8 cellular contexts compared by ENCODE assay signal in genomic region chr2:215410181-215410931, GRCh38. TPM values are rescaled to one million over a fixed set of nuclear protein-coding genes. Genes with fewer than 3 reads are reported as not detected.
DNase-seq lines count a peak whose midpoint lies in the region; ATAC-seq, FAIRE-seq and TF ChIP-seq lines count a peak whose summit lies in the region.
"Not testable (repeated sequence)": the region's sequence is repeated elsewhere in the genome, so short reads cannot be mapped to it uniquely, and the experiment has no call there.

No MANE protein-coding gene starts in this region.

- H3K4me3 ChIP-seq in ACC112 (ENCODE audit: low read depth, low read length); OCI-LY3 (ENCODE audit: low read length); ascending aorta; endothelial cell of umbilical vein (replicated peaks in 1 of 3; ENCODE audit: insufficient read depth in 1 of 3, low read depth in 1 of 3, low read length in 3 of 3); hepatocyte; thoracic aorta: not testable (repeated sequence)

- intact Hi-C loops in ascending aorta (cut with DNase I), result loop anchor here (2.0 kb wide), 1 partner anchor 24 kb away; no protein-coding TSS in a partner anchor
- intact Hi-C loops in endothelial cell of umbilical vein (cut with micrococcal nuclease), result not testable (repeated sequence)

- not testable (repeated sequence) for DNase-seq in ascending aorta (ENCODE audit: low spot score in 2 of 2); endothelial cell of umbilical vein (ENCODE audit: low read depth, low spot score); hepatocyte (ENCODE audit: low spot score); osteocyte (ENCODE audit: extremely low spot score, unreplicated experiment); thoracic aorta (ENCODE audit: low spot score)

- H3K36me3 Mint-ChIP-seq in osteocyte (ENCODE audit: unreplicated experiment), result peaks cover 83% of the 10 kb centered on the region

- CTCF ChIA-PET in endothelial cell of umbilical vein (lab: Charles Lee), result interaction anchor here (0.7 to 3.1 kb wide), 12 partner anchors 10 to 521 kb away, joined by 3 to 30 read pairs (median 4); no protein-coding TSS in a partner anchor

- dilution Hi-C loops in endothelial cell of umbilical vein (cut with MboI; ENCODE audit: extremely low pct_ligation_motif_present, low sequenced_read_pairs), result not testable (repeated sequence)

- not testable (repeated sequence) for H3K9ac ChIP-seq in OCI-LY3 (ENCODE audit: low read length); endothelial cell of umbilical vein (replicated peaks; ENCODE audit: extremely low read depth, insufficient read depth, low read length)

- not testable (repeated sequence) for FAIRE-seq in endothelial cell of umbilical vein (lab: Jason Lieb, UNC)

- not testable (repeated sequence) for H3K9me2 ChIP-seq in hepatocyte (replicated peaks; ENCODE audit: insufficient read depth)

- not testable (repeated sequence) for BruUV-seq in endothelial cell of umbilical vein (replicated peaks; lab: Mats Ljungman, UMichigan)

- WGBS in hepatocyte (ENCODE audit: low lambda C conversion rate, missing lambda C conversion rate), result 93% methylated on average over 13 of the region's 13 CpGs

- H3K4me2 ChIP-seq in OCI-LY3 (ENCODE audit: low read length), result peak overlapping the region; percentile 15; the same call in 1 of the 2 replicates
- H3K4me2 ChIP-seq in endothelial cell of umbilical vein (ENCODE audit: insufficient read depth, low read length), result peak overlapping the region; percentile 25
- not testable (repeated sequence) for H3K4me2 ChIP-seq in hepatocyte

- peaks cover 90% of the 10 kb centered on the region for H3K4me1 Mint-ChIP-seq in osteocyte (ENCODE audit: unreplicated experiment)

- POLR2A ChIA-PET in endothelial cell of umbilical vein (lab: Charles Lee), result interaction anchor here (0.6 to 1.2 kb wide), 3 partner anchors 11 to 254 kb away, joined by 3 to 4 read pairs (median 3); no protein-coding TSS in a partner anchor

- ATAC-seq in SK-N-SH treated with all-trans-retinoic acid at 6 μM for 48 hours; thoracic aorta (ENCODE audit: insufficient number of reproducible peaks, low FRiP score, low read depth): not testable (repeated sequence)

- H3K27ac ChIP-seq in ACC112 (ENCODE audit: low read depth, low read length) (peak overlapping the region; percentile 85), ascending aorta (peak overlapping the region; percentile 55 to 64), endothelial cell of umbilical vein (ENCODE audit: insufficient read depth, low read depth, low read length) (peak overlapping the region; percentile 50), hepatocyte (peak overlapping the region; percentile 50), thoracic aorta (peak overlapping the region; percentile 51 to 62)
- not testable (repeated sequence) for H3K27ac ChIP-seq in OCI-LY3 (ENCODE audit: low read length)

- H3K9me1 ChIP-seq in endothelial cell of umbilical vein (replicated peaks; ENCODE audit: control insufficient read depth, extremely low read depth, insufficient read depth, low read length), result not testable (repeated sequence)

- H3K79me2 ChIP-seq in ACC112 (ENCODE audit: control insufficient read depth, insufficient read depth, low read length, unreplicated experiment) (peaks cover 46% of the 10 kb centered on the region), endothelial cell of umbilical vein (ENCODE audit: control insufficient read depth, insufficient read depth, low read length) (peaks cover 13% of the 10 kb centered on the region)
- not testable (repeated sequence) for H3K79me2 ChIP-seq in OCI-LY3 (ENCODE audit: low read length); hepatocyte

- H3K9me3 Mint-ChIP-seq in osteocyte (ENCODE audit: unreplicated experiment), result not testable (repeated sequence)

- H3K4me1 ChIP-seq in ACC112 (ENCODE audit: control insufficient read depth, insufficient read depth, low read length, unreplicated experiment) (peaks cover 71% of the 10 kb centered on the region), OCI-LY3 (ENCODE audit: low read length) (peaks cover 25% of the 10 kb centered on the region), endothelial cell of umbilical vein (ENCODE audit: control insufficient read depth, extremely low read depth, insufficient read depth, low read length) (peaks cover 34% of the 10 kb centered on the region), hepatocyte (ENCODE audit: insufficient read depth) (peaks cover 10% of the 10 kb centered on the region), thoracic aorta (ENCODE audit: control insufficient read depth in 1 of 2, low read depth in 2 of 2) (peaks cover 4 to 50% of the 10 kb centered on the region in 2 donors)
- not testable (repeated sequence) for H3K4me1 ChIP-seq in ascending aorta

- not testable (repeated sequence) for H4K20me1 ChIP-seq in OCI-LY3 (ENCODE audit: insufficient read depth, low read length); endothelial cell of umbilical vein (replicated peaks; ENCODE audit: control insufficient read depth, extremely low read depth, insufficient read depth, low read length); hepatocyte (ENCODE audit: insufficient read depth, poor library complexity, severe bottlenecking)

- not testable (repeated sequence) for TF ChIP-seq POLR2A in endothelial cell of umbilical vein (IDR thresholded peaks at IDR 0.05; ENCODE audit: low read depth, low read length)

- TF ChIP-seq CTCF in OCI-LY3 (IDR thresholded peaks at IDR 0.05; ENCODE audit: low read depth, low read length); ascending aorta (IDR thresholded peaks at IDR 0.05); endothelial cell of umbilical vein (IDR thresholded peaks at IDR 0.05; ENCODE audit: extremely low read depth in 1 of 2, insufficient read depth in 1 of 2, low read depth in 1 of 2, low read length in 2 of 2); hepatocyte (IDR thresholded peaks at IDR 0.05; ENCODE audit: poor library complexity); osteocyte (IDR thresholded peaks at IDR 0.05); thoracic aorta (IDR thresholded peaks at IDR 0.05): not testable (repeated sequence)

- H3K36me3 ChIP-seq in ACC112 (ENCODE audit: insufficient read depth, low read length), result peaks cover 76% of the 10 kb centered on the region
- not testable (repeated sequence) for H3K36me3 ChIP-seq in OCI-LY3 (replicated peaks; ENCODE audit: low read depth, low read length); hepatocyte (replicated peaks; ENCODE audit: insufficient read depth, low read depth)
- peaks cover 69 to 91% of the 10 kb centered on the region in 2 donors for H3K36me3 ChIP-seq in ascending aorta
- peaks cover 47 to 69% of the 10 kb centered on the region in 2 experiments for H3K36me3 ChIP-seq in endothelial cell of umbilical vein (ENCODE audit: control insufficient read depth in 2 of 2, extremely low read depth in 1 of 2, insufficient read depth in 2 of 2, low read length in 2 of 2)
- peaks cover 74% of the 10 kb centered on the region for H3K36me3 ChIP-seq in thoracic aorta

- not testable (repeated sequence) for H3K9me3 ChIP-seq in OCI-LY3 (ENCODE audit: insufficient read depth, low read length); ascending aorta; endothelial cell of umbilical vein (replicated peaks; ENCODE audit: control insufficient read depth, insufficient read depth, low read length); hepatocyte (ENCODE audit: low read depth); thoracic aorta

- not testable (repeated sequence) for H3K27me3 ChIP-seq in ACC112 (ENCODE audit: insufficient read depth, low read length); OCI-LY3 (ENCODE audit: low read depth, low read length); ascending aorta; endothelial cell of umbilical vein (ENCODE audit: control insufficient read depth in 2 of 2, insufficient read depth in 2 of 2, low read length in 2 of 2); hepatocyte; thoracic aorta (replicated peaks; ENCODE audit: insufficient read depth)

- H3K27me3 Mint-ChIP-seq in osteocyte (ENCODE audit: unreplicated experiment), result not testable (repeated sequence)

- not testable (repeated sequence) for H2AFZ ChIP-seq in ACC112 (ENCODE audit: low read length, unreplicated experiment); OCI-LY3 (ENCODE audit: low read depth, low read length); endothelial cell of umbilical vein (ENCODE audit: low read depth, low read length); hepatocyte

- H3K4me3 Mint-ChIP-seq in osteocyte (ENCODE audit: unreplicated experiment), result peak overlapping the region; percentile 38

- H3K27ac Mint-ChIP-seq in osteocyte (ENCODE audit: unreplicated experiment), result peak overlapping the region; percentile 87

RNA-seq across cellular contexts. Expression of gene FN1, which starts 25.5 kb away (rescaled TPM):
- total RNA-seq in ascending aorta (5,098 TPM), endothelial cell of umbilical vein (3,221 and 3,760 TPM in 2 replicates), hepatocyte (2,129 and 3,020 TPM in 2 replicates), osteocyte (16,854 and 18,487 TPM in 2 replicates), thoracic aorta (1,000 to 10,000 TPM; 6,415 to 8,882 TPM)
- polyA plus RNA-seq in endothelial cell of umbilical vein (3,104 and 3,740 TPM in 2 replicates), hepatocyte (1,572 and 1,650 TPM in 2 replicates)
- polyA plus RNA-seq in endothelial cell of umbilical vein (2011; cell fraction: cytosol; rRNA removed), result 4,183 and 4,734 TPM in 2 replicates
- 6,337 and 9,411 TPM in 2 replicates for polyA plus RNA-seq in endothelial cell of umbilical vein (2011; cell fraction: nucleus; rRNA removed)
- 2,544 and 4,436 TPM in 2 replicates for polyA plus RNA-seq in endothelial cell of umbilical vein (2012)
- polyA minus RNA-seq in endothelial cell of umbilical vein, result 7,217 and 10,015 TPM in 2 replicates
- polyA minus RNA-seq in endothelial cell of umbilical vein (2011; cell fraction: cytosol; rRNA and poly(A)+ RNA removed), result not detected
- polyA minus RNA-seq in endothelial cell of umbilical vein (2011; cell fraction: nucleus; rRNA and poly(A)+ RNA removed), result 4,515 and 6,029 TPM in 2 replicates
